ENCODE assay signal across 9 cellular contexts in the genomic region with DNA sequence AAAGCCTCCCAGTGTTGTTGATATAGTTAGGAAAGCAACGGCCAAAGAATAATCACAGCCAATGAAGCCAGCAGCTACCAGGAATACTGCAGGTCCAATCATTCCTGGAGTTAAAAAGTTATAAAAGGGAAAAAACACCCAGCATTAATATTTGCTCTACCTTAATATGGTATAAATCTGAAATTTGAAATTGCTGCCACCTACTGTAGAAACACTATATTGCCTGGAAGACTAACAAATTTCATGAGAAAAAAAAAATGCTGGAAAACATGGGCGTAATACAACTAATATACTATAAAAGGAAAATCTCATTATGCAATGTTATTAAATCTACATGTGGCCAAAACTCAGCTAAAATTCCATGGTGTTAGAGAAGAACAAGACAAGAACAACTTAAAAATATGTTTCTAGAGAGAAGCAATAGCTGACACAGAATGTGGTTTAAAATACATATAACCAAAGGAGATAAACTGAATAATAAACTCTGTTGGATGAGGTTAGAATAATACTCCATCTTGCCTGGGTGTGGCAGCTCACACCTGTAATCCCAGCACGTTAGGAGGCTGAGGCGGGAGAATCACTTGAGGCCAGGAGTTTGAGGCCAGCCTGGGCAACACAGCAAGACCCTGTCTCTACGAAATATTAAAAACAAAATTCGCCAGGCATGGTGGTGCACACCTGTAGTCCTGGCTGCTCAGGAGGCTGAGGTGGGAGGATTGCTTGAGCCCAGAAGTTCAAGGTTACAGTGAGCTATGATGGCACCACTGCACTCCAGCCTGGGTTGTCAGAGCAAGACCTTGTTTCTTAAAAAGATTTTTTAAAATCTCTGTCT. TPM values are rescaled to one million over a fixed set of nuclear protein-coding genes. Genes with fewer than 3 reads are reported as not detected.
A peak's percentile ranks its signal among the peaks of the same experiment; 100 is the strongest.
DNase-seq lines count a peak whose midpoint lies in the region; ATAC-seq and TF ChIP-seq lines count a peak whose summit lies in the region.
"Had no signal": no experiment of that assay in that cellular context is flagged by ENCODE, and none has a peak within 500 bp of the region (broad histone marks: within the 10 kb centered on the region; RNA-seq: fewer than 3 reads in every experiment).

No MANE protein-coding gene starts in this region.

- ATAC-seq in HG02610 (IDR thresholded peaks at IDR 0.05; ENCODE audit: unreplicated experiment): peak; percentile 56
- ATAC-seq in RWPE2 (ENCODE audit: low read depth): 0 out of 3 replicates have a peak, but pooled peaks have one; percentile 19
- no peak for ATAC-seq in HG02623 (IDR thresholded peaks at IDR 0.05; ENCODE audit: unreplicated experiment)

- no peak for TF ChIP-seq POLR2A in esophagus squamous epithelium (IDR thresholded peaks at IDR 0.05)

- H3K4me1 ChIP-seq in RWPE2 (ENCODE audit: insufficient read depth, poor library complexity, severe bottlenecking) (no peaks in the 10 kb centered on the region), esophagus squamous epithelium (peaks cover 0 to 9% (median 0%) of the 10 kb centered on the region in 3 donors)

- no peak overlapping the region for H3K4me3 Mint-ChIP-seq in nephron

- H3K9me3 ChIP-seq in RWPE2 (ENCODE audit: severe bottlenecking): no peaks in the 10 kb centered on the region
- H3K9me3 ChIP-seq in esophagus squamous epithelium: no peaks in the 10 kb centered on the region

- H3K27me3 ChIP-seq in RWPE2 (ENCODE audit: insufficient read depth, poor library complexity, severe bottlenecking): no peaks in the 10 kb centered on the region
- no peaks in the 10 kb centered on the region for H3K27me3 ChIP-seq in esophagus squamous epithelium

- H3K9me3 Mint-ChIP-seq in nephron: no peaks in the 10 kb centered on the region

- peaks cover 3% of the 10 kb centered on the region for H3K27me3 Mint-ChIP-seq in nephron (ENCODE audit: low read depth)

- no peak overlapping the region for H3K27ac ChIP-seq in RWPE2 (ENCODE audit: poor library complexity, severe bottlenecking)
- no peak overlapping the region for H3K27ac ChIP-seq in esophagus squamous epithelium

- H3K36me3 Mint-ChIP-seq in nephron (ENCODE audit: low read depth): peaks cover 7% of the 10 kb centered on the region

- TF ChIP-seq CTCF in RWPE2 (IDR thresholded peaks at IDR 0.05; ENCODE audit: poor library complexity, severe bottlenecking) (peak; percentile 81), esophagus squamous epithelium (IDR thresholded peaks at IDR 0.05) (peak; percentile 54 to 79 (median 67)), nephron (IDR thresholded peaks at IDR 0.05; ENCODE audit: unreplicated experiment in 3 of 3) (peak; percentile 54 to 67 (median 54))

- H3K4me3 ChIP-seq in RWPE2 (ENCODE audit: severe bottlenecking): no peak overlapping the region
- no peak overlapping the region for H3K4me3 ChIP-seq in esophagus squamous epithelium
- H3K4me3 ChIP-seq: skin epidermis had no signal

- no peaks in the 10 kb centered on the region for H3K4me1 Mint-ChIP-seq in nephron

- H3K36me3 ChIP-seq in RWPE2 (ENCODE audit: low read depth) (peaks cover 14% of the 10 kb centered on the region), esophagus squamous epithelium (peaks cover 0 to 77% (median 10%) of the 10 kb centered on the region in 3 donors)

- intact Hi-C loops in esophagus squamous epithelium (cut with DNase I): loop anchor here (10.0 kb wide), 1 partner anchor 86 kb away; a partner anchor contains a TSS

- H3K27ac Mint-ChIP-seq in nephron: no peak overlapping the region

- 54 to 64% methylated on average over 6 of the region's 6 CpGs for WGBS in esophagus squamous epithelium, 2 donors

- DNase-seq in DMS153 treated with DMSO at 0.1 percent for 48 hours (lab: John Stamatoyannopoulos, UW; ENCODE audit: unreplicated experiment) (peak; percentile 31), RWPE2 (ENCODE audit: low spot score) (no peak), esophagus squamous epithelium (lab: John Stamatoyannopoulos, UW) (no peak), islet precursor cell (no peak), activated gamma-delta T cell treated with Interleukin-2 at 50 U/mL for 16 hours (no peak)

RNA-seq across cellular contexts. Expression of a gene that starts 43.1 kb away (rescaled TPM):
- total RNA-seq in esophagus squamous epithelium: 10 to 100 TPM in 2 of 4 donors, 1 to 10 TPM in 2; 6.7 to 13.7 (median 9.9) TPM
